In genomic region chr16:90019201-90019542, GRCh38 we compare ENCODE assay signal across 8 cellular contexts. TPM values are rescaled to one million over a fixed set of nuclear protein-coding genes. Genes with fewer than 3 reads are reported as not detected.
DNase-seq lines count a peak whose midpoint lies in the region; ATAC-seq and TF ChIP-seq lines count a peak whose summit lies in the region.

Gene DBNDD1, minus strand, starts transcription at chr16:90019456. Its CDS starts 115 bp downstream, at chr16:90019341.

- intact Hi-C loops in CD8-positive, alpha-beta T cell (cut with DNase I, micrococcal nuclease) = loop anchor here in 1 of 2 experiments (5.0 kb wide), 1 partner anchor 72 kb away; the partner anchor contains the start of gene DEF8

- no peaks in the 10 kb centered on the region for H3K36me3 Mint-ChIP-seq in CD8-positive, alpha-beta T cell

- peaks cover 23% of the 10 kb centered on the region for H3K4me1 ChIP-seq in CD8-positive, alpha-beta T cell (ENCODE audit: insufficient read depth, low read length)
- peaks cover 0 to 27% (median 10%) of the 10 kb centered on the region in 4 donors for H3K4me1 ChIP-seq in Peyer's patch

- no peaks in the 10 kb centered on the region for H3K9me3 Mint-ChIP-seq in CD8-positive, alpha-beta T cell

- peaks cover 2% of the 10 kb centered on the region for H3K27me3 Mint-ChIP-seq in CD8-positive, alpha-beta T cell (ENCODE audit: low read depth)

- POLR2A ChIA-PET in CD8-positive, alpha-beta T cell (lab: Charles Lee) = no interaction called here

- no peak for ATAC-seq in CD8-positive, alpha-beta T cell
- no peak for ATAC-seq in HG02884 (IDR thresholded peaks at IDR 0.05; ENCODE audit: unreplicated experiment)

- CTCF ChIA-PET in CD8-positive, alpha-beta T cell (lab: Charles Lee) = no interaction called here

- H3K4me3 ChIP-seq in CD8-positive, alpha-beta T cell (ENCODE audit: low read depth, low read length) = peak within 1 kb of the TSS; percentile 39
- peak within 1 kb of the TSS; percentile 38 to 92 (median 75) for H3K4me3 ChIP-seq in Peyer's patch

- no peak within 1 kb of the TSS for H3K27ac ChIP-seq in CD8-positive, alpha-beta T cell (ENCODE audit: low read depth, low read length)
- H3K27ac ChIP-seq in Peyer's patch (peak within 1 kb of the TSS; percentile 9 to 55 (median 24)), epithelial cell of prostate (peak within 1 kb of the TSS; percentile 69)

- TF ChIP-seq CTCF in CD8-positive, alpha-beta T cell (IDR thresholded peaks at IDR 0.05) = no peak
- no peak for TF ChIP-seq CTCF in Peyer's patch (IDR thresholded peaks at IDR 0.05)

- DNase-seq in CD8-positive, alpha-beta T cell = no peak
- DNase-seq in Peyer's patch = no peak
- DNase-seq in epithelial cell of prostate (ENCODE audit: low read depth, low spot score) = no peak
- DNase-seq in occipital lobe (lab: John Stamatoyannopoulos, UW) = no peak
- DNase-seq in SHP77 treated with DMSO at 0.1 percent for 48 hours (lab: John Stamatoyannopoulos, UW) = no peak
- no peak for DNase-seq in globus pallidus (ENCODE audit: low spot score)
- DNase-seq in NCI-H82 treated with DMSO at 0.1 percent for 48 hours (lab: John Stamatoyannopoulos, UW; ENCODE audit: unreplicated experiment) = no peak

- H3K4me1 Mint-ChIP-seq in CD8-positive, alpha-beta T cell (ENCODE audit: low read depth) = peaks cover 16% of the 10 kb centered on the region

- no peak within 1 kb of the TSS for H3K27ac Mint-ChIP-seq in CD8-positive, alpha-beta T cell

- no peaks in the 10 kb centered on the region for H3K27me3 ChIP-seq in CD8-positive, alpha-beta T cell (ENCODE audit: insufficient read depth, low read length)
- H3K27me3 ChIP-seq in Peyer's patch = no peaks in the 10 kb centered on the region

- H3K9me3 ChIP-seq in CD8-positive, alpha-beta T cell (ENCODE audit: low read length) = no peaks in the 10 kb centered on the region
- H3K9me3 ChIP-seq in Peyer's patch = no peaks in the 10 kb centered on the region

- no peaks in the 10 kb centered on the region for H3K36me3 ChIP-seq in CD8-positive, alpha-beta T cell (ENCODE audit: insufficient read depth, low read length)
- H3K36me3 ChIP-seq in Peyer's patch = no peaks in the 10 kb centered on the region

- H3K4me3 Mint-ChIP-seq in CD8-positive, alpha-beta T cell = peak within 1 kb of the TSS; percentile 79

- TF ChIP-seq POLR2A in Peyer's patch (IDR thresholded peaks at IDR 0.05) = no peak

RNA-seq across cellular contexts. Expression of gene DBNDD1, which starts in this region (rescaled TPM):
- 1 to 10 TPM in 1 of 2 experiments, under 1 TPM in 1; 0.58 to 1.2 TPM for total RNA-seq in CD8-positive, alpha-beta T cell
- total RNA-seq in Peyer's patch (10 to 100 TPM in 1 of 4 donors, 1 to 10 TPM in 3; 1.9 to 12.3 (median 6.1) TPM), occipital lobe (12.3 TPM)
